ENCODE assay signal across 10 cellular contexts in genomic region chr15:31207246-31207645, GRCh38.
"Had no signal": no experiment of that assay in that cellular context is flagged by ENCODE, and none has a peak within 500 bp of the region (broad histone marks: within the 10 kb centered on the region; RNA-seq: fewer than 3 reads in every experiment).

No MANE protein-coding gene starts in this region.

- H3K36me3 ChIP-seq: gastroesophageal sphincter, left ventricle myocardium inferior, ovary, thyroid gland had no signal

- H3K27me3 Mint-ChIP-seq: activated B cell treated with CpG ODN at 0.5 μM for 24 hours had no signal

- H3K4me3 Mint-ChIP-seq: activated B cell treated with CpG ODN at 0.5 μM for 24 hours, memory B cell had no signal

- H3K9me3 ChIP-seq: ovary, thyroid gland had no signal

- H3K4me3 ChIP-seq: gastroesophageal sphincter, left ventricle myocardium inferior, ovary, SK-N-MC, thyroid gland had no signal

- H3K27ac ChIP-seq: gastroesophageal sphincter, left ventricle myocardium inferior, ovary, SK-N-MC, thyroid gland had no signal

- H3K27ac Mint-ChIP-seq: activated B cell treated with CpG ODN at 0.5 μM for 24 hours, memory B cell had no signal

- H3K27me3 ChIP-seq: ovary, thyroid gland had no signal

- DNase-seq: activated B cell treated with CpG ODN at 0.5 μM for 24 hours; activated CD4-positive, alpha-beta T cell treated with anti-CD3 and anti-CD28 coated beads, Interleukin-2, amount 50 U/mL, for 4 hours; activated T-cell treated with anti-CD3 and anti-CD28 coated beads for 4 hours; left ventricle myocardium inferior; ovary; stimulated activated CD4-positive, alpha-beta T cell treated with anti-CD3 and anti-CD28 coated beads, Interleukin-2, amount 100 ng/mL, for 48 hours; thyroid gland had no signal

- ATAC-seq: gastroesophageal sphincter had no signal

- H3K4me1 ChIP-seq: thyroid gland had no signal

- H3K9me3 Mint-ChIP-seq: activated B cell treated with CpG ODN at 0.5 μM for 24 hours, memory B cell had no signal
